In genomic region chr13:109745060-109745459, GRCh38 we compare ENCODE assay signal across 2 cellular contexts.
TF ChIP-seq lines count a peak whose summit lies in the region.

No MANE protein-coding gene starts in this region.

TF ChIP-seq in IMR-90, 13 proteins besides CTCF, POLR2A, EP300 and RAD21:
- TF ChIP-seq RFX5 (IDR thresholded peaks at IDR 0.05; ENCODE audit: low read depth, low read length) (no peak), ELK1 (IDR thresholded peaks at IDR 0.05; ENCODE audit: borderline replicate concordance, low read depth, low read length) (no peak), MXI1 (IDR thresholded peaks at IDR 0.05; ENCODE audit: borderline replicate concordance, low read depth, low read length) (no peak), MAFK (IDR thresholded peaks at IDR 0.05; ENCODE audit: low read depth, low read length) (no peak), FOS (IDR thresholded peaks at IDR 0.05; ENCODE audit: low read depth, low read length) (no peak), MAZ (IDR thresholded peaks at IDR 0.05; ENCODE audit: borderline replicate concordance, low read depth, low read length) (no peak), RCOR1 (IDR thresholded peaks at IDR 0.05; ENCODE audit: insufficient replicate concordance, low read length) (no peak), BHLHE40 (IDR thresholded peaks at IDR 0.05; ENCODE audit: low read depth, low read length) (no peak), CEBPB (IDR thresholded peaks at IDR 0.05; ENCODE audit: low read depth, low read length) (no peak), NFE2L2 (IDR thresholded peaks at IDR 0.05; ENCODE audit: low read depth, low read length) (no peak), SMC3 (IDR thresholded peaks at IDR 0.05; ENCODE audit: low read depth, low read length) (no peak), CHD1 (IDR thresholded peaks at IDR 0.05; ENCODE audit: low read depth, low read length) (no peak)
- TF ChIP-seq, protein P1, sequence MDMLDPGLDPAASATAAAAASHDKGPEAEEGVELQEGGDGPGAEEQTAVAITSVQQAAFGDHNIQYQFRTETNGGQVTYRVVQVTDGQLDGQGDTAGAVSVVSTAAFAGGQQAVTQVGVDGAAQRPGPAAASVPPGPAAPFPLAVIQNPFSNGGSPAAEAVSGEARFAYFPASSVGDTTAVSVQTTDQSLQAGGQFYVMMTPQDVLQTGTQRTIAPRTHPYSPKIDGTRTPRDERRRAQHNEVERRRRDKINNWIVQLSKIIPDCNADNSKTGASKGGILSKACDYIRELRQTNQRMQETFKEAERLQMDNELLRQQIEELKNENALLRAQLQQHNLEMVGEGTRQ (IDR thresholded peaks at IDR 0.05; ENCODE audit: low read depth, low read length) = no peak

TF ChIP-seq in K562, 482 proteins besides CTCF, POLR2A, EP300 and RAD21:
- TF ChIP-seq ZNF436 (CRISPR knock-in tag; IDR thresholded peaks at IDR 0.05) (no peak), CEBPB (tag; IDR thresholded peaks at IDR 0.05) (no peak), ZNF609 (CRISPR knock-in tag; IDR thresholded peaks at IDR 0.05; ENCODE audit: borderline replicate concordance) (no peak)
- TF ChIP-seq, protein P2, sequence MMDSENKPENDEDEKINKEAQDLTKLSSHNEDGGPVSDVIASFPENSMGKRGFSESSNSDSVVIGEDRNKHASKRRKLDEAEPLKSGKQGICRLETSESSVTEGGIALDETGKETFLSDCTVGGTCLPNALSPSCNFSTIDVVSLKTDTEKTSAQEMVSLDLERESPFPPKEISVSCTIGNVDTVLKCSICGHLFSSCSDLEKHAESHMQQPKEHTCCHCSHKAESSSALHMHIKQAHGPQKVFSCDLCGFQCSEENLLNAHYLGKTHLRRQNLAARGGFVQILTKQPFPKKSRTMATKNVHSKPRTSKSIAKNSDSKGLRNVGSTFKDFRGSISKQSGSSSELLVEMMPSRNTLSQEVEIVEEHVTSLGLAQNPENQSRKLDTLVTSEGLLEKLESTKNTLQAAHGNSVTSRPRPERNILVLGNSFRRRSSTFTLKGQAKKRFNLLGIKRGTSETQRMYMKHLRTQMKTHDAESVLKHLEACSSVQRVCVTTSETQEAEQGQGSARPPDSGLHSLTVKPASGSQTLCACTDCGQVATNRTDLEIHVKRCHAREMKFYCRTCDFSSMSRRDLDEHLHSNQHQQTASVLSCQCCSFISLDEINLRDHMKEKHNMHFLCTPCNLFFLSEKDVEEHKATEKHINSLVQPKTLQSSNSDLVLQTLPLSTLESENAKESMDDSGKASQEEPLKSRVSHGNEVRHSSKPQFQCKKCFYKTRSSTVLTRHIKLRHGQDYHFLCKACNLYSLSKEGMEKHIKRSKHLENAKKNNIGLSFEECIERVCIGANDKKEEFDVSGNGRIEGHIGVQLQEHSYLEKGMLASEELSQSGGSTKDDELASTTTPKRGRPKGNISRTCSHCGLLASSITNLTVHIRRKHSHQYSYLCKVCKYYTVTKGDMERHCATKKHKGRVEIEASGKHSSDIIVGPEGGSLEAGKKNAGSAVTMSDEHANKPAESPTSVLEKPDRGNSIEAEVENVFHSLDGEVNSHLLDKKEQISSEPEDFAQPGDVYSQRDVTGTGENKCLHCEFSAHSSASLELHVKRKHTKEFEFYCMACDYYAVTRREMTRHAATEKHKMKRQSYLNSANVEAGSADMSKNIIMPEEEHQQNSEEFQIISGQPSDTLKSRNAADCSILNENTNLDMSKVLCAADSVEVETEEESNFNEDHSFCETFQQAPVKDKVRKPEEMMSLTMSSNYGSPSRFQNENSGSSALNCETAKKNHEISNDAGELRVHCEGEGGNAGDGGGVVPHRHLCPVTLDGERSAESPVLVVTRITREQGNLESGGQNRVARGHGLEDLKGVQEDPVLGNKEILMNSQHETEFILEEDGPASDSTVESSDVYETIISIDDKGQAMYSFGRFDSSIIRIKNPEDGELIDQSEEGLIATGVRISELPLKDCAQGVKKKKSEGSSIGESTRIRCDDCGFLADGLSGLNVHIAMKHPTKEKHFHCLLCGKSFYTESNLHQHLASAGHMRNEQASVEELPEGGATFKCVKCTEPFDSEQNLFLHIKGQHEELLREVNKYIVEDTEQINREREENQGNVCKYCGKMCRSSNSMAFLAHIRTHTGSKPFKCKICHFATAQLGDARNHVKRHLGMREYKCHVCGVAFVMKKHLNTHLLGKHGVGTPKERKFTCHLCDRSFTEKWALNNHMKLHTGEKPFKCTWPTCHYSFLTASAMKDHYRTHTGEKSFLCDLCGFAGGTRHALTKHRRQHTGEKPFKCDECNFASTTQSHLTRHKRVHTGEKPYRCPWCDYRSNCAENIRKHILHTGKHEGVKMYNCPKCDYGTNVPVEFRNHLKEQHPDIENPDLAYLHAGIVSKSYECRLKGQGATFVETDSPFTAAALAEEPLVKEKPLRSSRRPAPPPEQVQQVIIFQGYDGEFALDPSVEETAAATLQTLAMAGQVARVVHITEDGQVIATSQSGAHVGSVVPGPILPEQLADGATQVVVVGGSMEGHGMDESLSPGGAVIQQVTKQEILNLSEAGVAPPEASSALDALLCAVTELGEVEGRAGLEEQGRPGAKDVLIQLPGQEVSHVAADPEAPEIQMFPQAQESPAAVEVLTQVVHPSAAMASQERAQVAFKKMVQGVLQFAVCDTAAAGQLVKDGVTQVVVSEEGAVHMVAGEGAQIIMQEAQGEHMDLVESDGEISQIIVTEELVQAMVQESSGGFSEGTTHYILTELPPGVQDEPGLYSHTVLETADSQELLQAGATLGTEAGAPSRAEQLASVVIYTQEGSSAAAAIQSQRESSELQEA (IDR thresholded peaks at IDR 0.05; ENCODE audit: low read depth) = no peak
